ENCODE assay signal across 30 cellular contexts in the genomic region with DNA sequence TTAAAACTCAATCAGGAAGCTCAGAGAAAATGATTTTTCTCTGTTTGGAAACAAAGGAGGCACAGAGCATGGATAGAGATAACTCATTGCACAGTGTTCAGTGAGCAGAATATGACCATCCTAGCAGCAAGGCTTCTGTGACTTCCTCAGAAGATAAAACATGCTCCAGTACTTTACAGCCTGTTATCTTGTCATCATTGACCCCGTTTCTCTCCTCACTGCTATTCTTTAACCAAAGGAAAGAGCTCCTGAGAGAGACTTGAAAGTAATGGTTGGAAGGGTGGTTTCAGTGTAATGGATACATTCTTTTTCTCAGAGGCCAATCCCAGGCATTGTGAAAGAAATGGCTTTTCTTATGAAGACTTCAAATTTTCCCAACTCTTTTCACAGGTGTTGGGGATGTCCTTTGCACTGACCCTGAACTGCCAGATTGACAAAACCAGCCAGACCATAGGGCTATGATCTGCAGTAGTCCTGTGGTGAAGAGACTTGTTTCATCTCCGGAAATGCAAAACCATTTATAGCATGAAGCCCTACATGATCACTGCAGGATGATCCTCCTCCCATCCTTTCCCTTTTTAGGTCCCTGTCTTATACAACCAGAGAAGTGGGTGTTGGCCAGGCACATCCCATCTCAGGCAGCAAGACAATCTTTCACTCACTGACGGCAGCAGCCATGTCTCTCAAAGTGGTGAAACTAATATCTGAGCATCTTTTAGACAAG. TPM values are rescaled to one million over a fixed set of nuclear protein-coding genes. Genes with fewer than 3 reads are reported as not detected.
DNase-seq lines count a peak whose midpoint lies in the region; ATAC-seq, FAIRE-seq and TF ChIP-seq lines count a peak whose summit lies in the region.
"Had no signal": no experiment of that assay in that cellular context is flagged by ENCODE, and none has a peak within 500 bp of the region (broad histone marks: within the 10 kb centered on the region; RNA-seq: fewer than 3 reads in every experiment).

No MANE protein-coding gene starts in this region.

- DNase-seq in activated T-cell treated with anti-CD3 and anti-CD28 coated beads, Interleukin-2, amount 50 U/mL, for 72 hours = no peak
- DNase-seq in activated T-cell treated with anti-CD3 and anti-CD28 coated beads, Interleukin-2, amount 50 U/mL, for 4 hours = no peak
- DNase-seq in GM19239 (ENCODE audit: insufficient read length, low spot score) (no peak), suprapubic skin (ENCODE audit: low spot score in 2 of 2) (no peak), mucosa of descending colon (no peak)
- no peak for DNase-seq in activated naive CD8-positive, alpha-beta T cell treated with anti-CD3 and anti-CD28 coated beads, Interleukin-2, amount 10 ng/mL, durations not matched to agents 7 days and 5 days
- DNase-seq: activated CD8-positive, alpha-beta memory T cell treated with anti-CD3 and anti-CD28 coated beads for 24 hours; aorta; caudate nucleus; DMS153; glutamatergic neuron; HCEC 1CT; KG1; NCI-H1436 treated with DMSO at 0.1 percent for 48 hours; NCI-H524; Peyer's patch; right lobe of liver; SJCRH30; stimulated activated CD8-positive, alpha-beta memory T cell treated with anti-CD3 and anti-CD28 coated beads, Interleukin-4, amount 100 ng/mL, for 48 hours; testis had no signal

- intact Hi-C loops in mucosa of descending colon (cut with DNase I, micrococcal nuclease) = no loop called here

- 51% methylated on average over 3 of the region's 3 CpGs for WGBS in suprapubic skin

- H3K27me3 ChIP-seq in neutrophil (no peaks in the 10 kb centered on the region), suprapubic skin (no peaks in the 10 kb centered on the region)
- H3K27me3 ChIP-seq: Peyer's patch, right lobe of liver, SJCRH30, testis, vagina had no signal

- no peaks in the 10 kb centered on the region for H3K27me3 Mint-ChIP-seq in activated T-cell treated with anti-CD3 and anti-CD28 coated beads, Interleukin-2, amount 50 U/mL, for 72 hours (ENCODE audit: low read depth)
- H3K27me3 Mint-ChIP-seq in activated T-cell treated with anti-CD3 and anti-CD28 coated beads, Interleukin-2, amount 50 U/mL, for 4 hours (ENCODE audit: low read depth) = no peaks in the 10 kb centered on the region
- H3K27me3 Mint-ChIP-seq in activated naive CD8-positive, alpha-beta T cell treated with anti-CD3 and anti-CD28 coated beads, Interleukin-2, amount 10 ng/mL, durations not matched to agents 7 days and 5 days = no peaks in the 10 kb centered on the region

- TF ChIP-seq POLR2A in suprapubic skin (IDR thresholded peaks at IDR 0.05) = no peak

- H3K36me3 ChIP-seq in neutrophil (peaks cover 96% of the 10 kb centered on the region), suprapubic skin (no peaks in the 10 kb centered on the region), mucosa of descending colon (ENCODE audit: low read depth) (no peaks in the 10 kb centered on the region)
- H3K36me3 ChIP-seq: right lobe of liver, SJCRH30, vagina had no signal

- peak; percentile 59 for FAIRE-seq in GM19239 (lab: Jason Lieb, UNC)
- FAIRE-seq: endothelial cell of umbilical vein, G401.6 had no signal

- no peak for TF ChIP-seq EP300 in suprapubic skin (IDR thresholded peaks at IDR 0.05)

- H3K9me3 Mint-ChIP-seq in activated T-cell treated with anti-CD3 and anti-CD28 coated beads, Interleukin-2, amount 50 U/mL, for 72 hours = peaks cover 0 to 4% of the 10 kb centered on the region in 2 donors
- H3K9me3 Mint-ChIP-seq in activated T-cell treated with anti-CD3 and anti-CD28 coated beads, Interleukin-2, amount 50 U/mL, for 4 hours = peaks cover under 1% of the 10 kb centered on the region
- peaks cover 2% of the 10 kb centered on the region for H3K9me3 Mint-ChIP-seq in activated naive CD8-positive, alpha-beta T cell treated with anti-CD3 and anti-CD28 coated beads, Interleukin-2, amount 10 ng/mL, durations not matched to agents 7 days and 5 days

- H3K4me1 ChIP-seq in neutrophil (ENCODE audit: control insufficient read depth in 1 of 2, insufficient read depth in 1 of 2, low read depth in 1 of 2, low read length in 1 of 2) (peaks cover 0 to 9% of the 10 kb centered on the region in 2 experiments), suprapubic skin (no peaks in the 10 kb centered on the region), mucosa of descending colon (ENCODE audit: low read depth) (no peaks in the 10 kb centered on the region)
- H3K4me1 ChIP-seq: parathyroid adenoma, right lobe of liver, SJCRH30, vagina had no signal

- H3K4me3 Mint-ChIP-seq in activated T-cell treated with anti-CD3 and anti-CD28 coated beads, Interleukin-2, amount 50 U/mL, for 72 hours = no peak overlapping the region
- no peak overlapping the region for H3K4me3 Mint-ChIP-seq in activated T-cell treated with anti-CD3 and anti-CD28 coated beads, Interleukin-2, amount 50 U/mL, for 4 hours
- no peak overlapping the region for H3K4me3 Mint-ChIP-seq in activated naive CD8-positive, alpha-beta T cell treated with anti-CD3 and anti-CD28 coated beads, Interleukin-2, amount 10 ng/mL, durations not matched to agents 7 days and 5 days

- no peak overlapping the region for H3K4me3 ChIP-seq in neutrophil (ENCODE audit: low read depth in 1 of 2, low read length in 1 of 2)
- H3K4me3 ChIP-seq in suprapubic skin = no peak overlapping the region
- no peak overlapping the region for H3K4me3 ChIP-seq in mucosa of descending colon
- H3K4me3 ChIP-seq: Peyer's patch, right lobe of liver, SJCRH30, testis, vagina had no signal

- no peak for TF ChIP-seq CTCF in neutrophil (IDR thresholded peaks at IDR 0.05)
- TF ChIP-seq CTCF in suprapubic skin (IDR thresholded peaks at IDR 0.05) = no peak
- no peak for TF ChIP-seq CTCF in mucosa of descending colon (IDR thresholded peaks at IDR 0.05)

- peaks cover 44% of the 10 kb centered on the region for H3K4me1 Mint-ChIP-seq in activated T-cell treated with anti-CD3 and anti-CD28 coated beads, Interleukin-2, amount 50 U/mL, for 72 hours (ENCODE audit: low read depth)
- peaks cover 60% of the 10 kb centered on the region for H3K4me1 Mint-ChIP-seq in activated T-cell treated with anti-CD3 and anti-CD28 coated beads, Interleukin-2, amount 50 U/mL, for 4 hours (ENCODE audit: low read depth)
- H3K4me1 Mint-ChIP-seq in activated naive CD8-positive, alpha-beta T cell treated with anti-CD3 and anti-CD28 coated beads, Interleukin-2, amount 10 ng/mL, durations not matched to agents 7 days and 5 days = peaks cover 53% of the 10 kb centered on the region

- peak overlapping the region; percentile 87 for H3K27ac Mint-ChIP-seq in activated T-cell treated with anti-CD3 and anti-CD28 coated beads, Interleukin-2, amount 50 U/mL, for 72 hours
- peak overlapping the region; percentile 19 for H3K27ac Mint-ChIP-seq in activated naive CD8-positive, alpha-beta T cell treated with anti-CD3 and anti-CD28 coated beads, Interleukin-2, amount 10 ng/mL, durations not matched to agents 7 days and 5 days

- H3K27ac ChIP-seq in neutrophil (peak overlapping the region; percentile 38), suprapubic skin (no peak overlapping the region)
- H3K27ac ChIP-seq: C4-2B, parathyroid adenoma, Peyer's patch, right lobe of liver, SJCRH30, testis, vagina, VCaP had no signal

- POLR2A ChIA-PET in activated naive CD8-positive, alpha-beta T cell treated with anti-CD3 and anti-CD28 coated beads, Interleukin-2, amount 10 ng/mL, durations not matched to agents 7 days and 5 days (lab: Charles Lee) = interaction anchor here (1.3 kb wide), 1 partner anchor 24 kb away, joined by 4 read pairs; no protein-coding TSS in a partner anchor

- ATAC-seq in activated T-cell treated with anti-CD3 and anti-CD28 coated beads, Interleukin-2, amount 50 U/mL, for 72 hours (replicated peaks in 1 of 2) = no peak
- ATAC-seq in activated T-cell treated with anti-CD3 and anti-CD28 coated beads, Interleukin-2, amount 50 U/mL, for 4 hours = no peak
- no peak for ATAC-seq in activated naive CD8-positive, alpha-beta T cell treated with anti-CD3 and anti-CD28 coated beads, Interleukin-2, amount 10 ng/mL, durations not matched to agents 7 days and 5 days (ENCODE audit: low read depth)
- ATAC-seq in GM21423 (IDR thresholded peaks at IDR 0.05; ENCODE audit: unreplicated experiment) (no peak), mucosa of descending colon (no peak)
- ATAC-seq: right lobe of liver had no signal

- H3K9me3 ChIP-seq in neutrophil (peaks cover 3% of the 10 kb centered on the region), suprapubic skin (no peaks in the 10 kb centered on the region), mucosa of descending colon (no peaks in the 10 kb centered on the region)
- H3K9me3 ChIP-seq: Peyer's patch, right lobe of liver, SJCRH30, testis, vagina had no signal

- H3K36me3 Mint-ChIP-seq in activated T-cell treated with anti-CD3 and anti-CD28 coated beads, Interleukin-2, amount 50 U/mL, for 72 hours (ENCODE audit: insufficient read depth in 2 of 2) = peaks cover 34 to 73% of the 10 kb centered on the region in 2 donors
- H3K36me3 Mint-ChIP-seq in activated T-cell treated with anti-CD3 and anti-CD28 coated beads, Interleukin-2, amount 50 U/mL, for 4 hours (ENCODE audit: insufficient read depth) = peaks cover 86% of the 10 kb centered on the region
- H3K36me3 Mint-ChIP-seq in activated naive CD8-positive, alpha-beta T cell treated with anti-CD3 and anti-CD28 coated beads, Interleukin-2, amount 10 ng/mL, durations not matched to agents 7 days and 5 days = peaks cover 82% of the 10 kb centered on the region

RNA-seq across cellular contexts. Expression of a gene that starts 25.9 kb away (rescaled TPM):
- 100 to 1,000 TPM; 170 to 249 TPM for total RNA-seq in activated T-cell treated with anti-CD3 and anti-CD28 coated beads, Interleukin-2, amount 50 U/mL, for 72 hours
- total RNA-seq in activated T-cell treated with anti-CD3 and anti-CD28 coated beads, Interleukin-2, amount 50 U/mL, for 4 hours = 100 to 1,000 TPM; 163 to 217 (median 190) TPM
- 100 to 1,000 TPM; 410 to 415 TPM for total RNA-seq in activated naive CD8-positive, alpha-beta T cell treated with anti-CD3 and anti-CD28 coated beads, Interleukin-2, amount 10 ng/mL, durations not matched to agents 7 days and 5 days
- total RNA-seq in suprapubic skin (10 to 100 TPM in 2 of 4 donors, 1 to 10 TPM in 2; 6.2 to 11.1 (median 9.3) TPM), mucosa of descending colon (10 to 100 TPM; 10.3 to 32.8 (median 28.2) TPM)
- total RNA-seq: dermis microvascular lymphatic vessel endothelial cell, endothelial cell of umbilical vein, myocyte had no signal

Comparison
In these comparisons a context has a peak if more than half of its experiments do, and no peak if none do; other contexts are left out.
1. RNA of a gene that starts 25.9 kb away (total RNA-seq): 410 to 415 TPM in activated naive CD8-positive, alpha-beta T cell treated with anti-CD3 and anti-CD28 coated beads, Interleukin-2, amount 10 ng/mL, durations not matched to agents 7 days and 5 days, 170 to 249 TPM in activated T-cell treated with anti-CD3 and anti-CD28 coated beads, Interleukin-2, amount 50 U/mL, for 72 hours and 163 to 217 TPM in activated T-cell treated with anti-CD3 and anti-CD28 coated beads, Interleukin-2, amount 50 U/mL, for 4 hours; 10.3 to 32.8 TPM in mucosa of descending colon and 6.2 to 11.1 TPM in suprapubic skin; every median in the first group is over 4 times any median in the second.